Comparison of ENCODE assay signal across 17 cellular contexts in genomic region chr10:75013522-75013921, GRCh38.
DNase-seq lines count a peak whose midpoint lies in the region; ATAC-seq lines count a peak whose summit lies in the region.
"Had no signal": no experiment of that assay in that cellular context is flagged by ENCODE, and none has a peak within 500 bp of the region (broad histone marks: within the 10 kb centered on the region; RNA-seq: fewer than 3 reads in every experiment).

No MANE protein-coding gene starts in this region.

- H3K4me3 Mint-ChIP-seq in activated T-cell treated with anti-CD3 and anti-CD28 coated beads, Interleukin-2, amount 50 U/mL, for 24 hours, result peak overlapping the region; percentile 65
- peak overlapping the region in 3 of 4 donors; percentile 68 to 94 (median 91) for H3K4me3 Mint-ChIP-seq in IgD-negative memory B cell
- H3K4me3 Mint-ChIP-seq in effector memory CD8-positive, alpha-beta T cell, result peak overlapping the region; percentile 73 to 77
- no peak overlapping the region for H3K4me3 Mint-ChIP-seq in stimulated activated naive B cell treated with anti-CD40 and anti-IgM and Interleukin-4, amounts not matched to agents 10 μg/mL and 1 μg/mL and 100 μg/mL, for 72 hours
- H3K4me3 Mint-ChIP-seq: nephron progenitor cell had no signal

- DNase-seq in activated T-cell treated with anti-CD3 and anti-CD28 coated beads, Interleukin-2, amount 50 U/mL, for 24 hours, result no peak
- DNase-seq in activated T-cell treated with anti-CD3 and anti-CD28 coated beads, Interleukin-2, amount 50 U/mL, for 1 hour, result no peak
- DNase-seq in effector memory CD8-positive, alpha-beta T cell, result no peak
- no peak for DNase-seq in stimulated activated naive B cell treated with anti-CD40 and anti-IgM and Interleukin-4, amounts not matched to agents 10 μg/mL and 1 μg/mL and 100 μg/mL, for 72 hours
- DNase-seq in foreskin melanocyte (no peak), NCI-H1436 (lab: John Stamatoyannopoulos, UW) (no peak)
- DNase-seq in central memory CD4-positive, alpha-beta T cell, result no peak
- DNase-seq: dorsolateral prefrontal cortex; GF-D8; left lung; NCI-H187 treated with DMSO at 0.1 percent for 48 hours; NCI-H510A treated with DMSO at 0.1 percent for 48 hours; nephron progenitor cell; stimulated activated CD4-positive, alpha-beta T cell treated with anti-CD3 and anti-CD28 coated beads, Interleukin-2, amount 100 ng/mL, for 24 hours; SW 1271; trophoblast cell had no signal

- H3K27me3 Mint-ChIP-seq in activated T-cell treated with anti-CD3 and anti-CD28 coated beads, Interleukin-2, amount 50 U/mL, for 24 hours, result no peaks in the 10 kb centered on the region
- no peaks in the 10 kb centered on the region for H3K27me3 Mint-ChIP-seq in IgD-negative memory B cell
- H3K27me3 Mint-ChIP-seq in effector memory CD8-positive, alpha-beta T cell, result no peaks in the 10 kb centered on the region
- H3K27me3 Mint-ChIP-seq in stimulated activated naive B cell treated with anti-CD40 and anti-IgM and Interleukin-4, amounts not matched to agents 10 μg/mL and 1 μg/mL and 100 μg/mL, for 72 hours, result no peaks in the 10 kb centered on the region

- H3K27ac Mint-ChIP-seq in activated T-cell treated with anti-CD3 and anti-CD28 coated beads, Interleukin-2, amount 50 U/mL, for 24 hours, result peak overlapping the region; percentile 94
- peak overlapping the region in 2 of 3 donors; percentile 36 to 73 for H3K27ac Mint-ChIP-seq in IgD-negative memory B cell
- peak overlapping the region; percentile 89 to 92 for H3K27ac Mint-ChIP-seq in effector memory CD8-positive, alpha-beta T cell
- H3K27ac Mint-ChIP-seq in stimulated activated naive B cell treated with anti-CD40 and anti-IgM and Interleukin-4, amounts not matched to agents 10 μg/mL and 1 μg/mL and 100 μg/mL, for 72 hours, result peak overlapping the region; percentile 95

- peaks cover 76% of the 10 kb centered on the region for H3K4me1 Mint-ChIP-seq in activated T-cell treated with anti-CD3 and anti-CD28 coated beads, Interleukin-2, amount 50 U/mL, for 24 hours (ENCODE audit: low read depth)
- H3K4me1 Mint-ChIP-seq in IgD-negative memory B cell, result peaks cover 21 to 42% (median 41%) of the 10 kb centered on the region in 3 donors
- H3K4me1 Mint-ChIP-seq in effector memory CD8-positive, alpha-beta T cell (ENCODE audit: low read depth in 2 of 2), result peaks cover 29 to 33% of the 10 kb centered on the region in 2 donors
- H3K4me1 Mint-ChIP-seq in stimulated activated naive B cell treated with anti-CD40 and anti-IgM and Interleukin-4, amounts not matched to agents 10 μg/mL and 1 μg/mL and 100 μg/mL, for 72 hours, result peaks cover 43 to 52% of the 10 kb centered on the region in 2 donors

- no peaks in the 10 kb centered on the region for H3K9me3 Mint-ChIP-seq in activated T-cell treated with anti-CD3 and anti-CD28 coated beads, Interleukin-2, amount 50 U/mL, for 24 hours
- no peaks in the 10 kb centered on the region for H3K9me3 Mint-ChIP-seq in IgD-negative memory B cell
- H3K9me3 Mint-ChIP-seq in effector memory CD8-positive, alpha-beta T cell, result no peaks in the 10 kb centered on the region
- no peaks in the 10 kb centered on the region for H3K9me3 Mint-ChIP-seq in stimulated activated naive B cell treated with anti-CD40 and anti-IgM and Interleukin-4, amounts not matched to agents 10 μg/mL and 1 μg/mL and 100 μg/mL, for 72 hours
- H3K9me3 Mint-ChIP-seq: nephron progenitor cell had no signal

- peaks cover 19% of the 10 kb centered on the region for H3K36me3 Mint-ChIP-seq in activated T-cell treated with anti-CD3 and anti-CD28 coated beads, Interleukin-2, amount 50 U/mL, for 24 hours (ENCODE audit: low read depth)
- H3K36me3 Mint-ChIP-seq in IgD-negative memory B cell, result no peaks in the 10 kb centered on the region
- H3K36me3 Mint-ChIP-seq in effector memory CD8-positive, alpha-beta T cell (ENCODE audit: insufficient read depth), result peaks cover 7% of the 10 kb centered on the region
- H3K36me3 Mint-ChIP-seq in stimulated activated naive B cell treated with anti-CD40 and anti-IgM and Interleukin-4, amounts not matched to agents 10 μg/mL and 1 μg/mL and 100 μg/mL, for 72 hours, result peaks cover 27 to 33% of the 10 kb centered on the region in 2 donors

- ATAC-seq in effector memory CD8-positive, alpha-beta T cell (replicated peaks), result no peak
- ATAC-seq in stimulated activated naive B cell treated with anti-CD40 and anti-IgM and Interleukin-4, amounts not matched to agents 10 μg/mL and 1 μg/mL and 100 μg/mL, for 72 hours (replicated peaks), result peak in 1 of 2 donors; percentile 9
- ATAC-seq: left lung had no signal

Comparison
In these comparisons a context has a peak if more than half of its experiments do, and no peak if none do; other contexts are left out.
1. H3K4me3 Mint-ChIP-seq: peak in activated T-cell treated with anti-CD3 and anti-CD28 coated beads, Interleukin-2, amount 50 U/mL, for 24 hours (single experiment), IgD-negative memory B cell (3 of 4) and effector memory CD8-positive, alpha-beta T cell (2 of 2); none in stimulated activated naive B cell treated with anti-CD40 and anti-IgM and Interleukin-4, amounts not matched to agents 10 μg/mL and 1 μg/mL and 100 μg/mL, for 72 hours (0 of 2).
2. Peak in every context shown above with its lines, with median percentiles within 50 percentile points of each other: H3K27ac Mint-ChIP-seq.